ENCODE assay signal across 21 cellular contexts in genomic region chr9:33022303-33022702, GRCh38. TPM values are rescaled to one million over a fixed set of nuclear protein-coding genes. Genes with fewer than 3 reads are reported as not detected.
DNase-seq lines count a peak whose midpoint lies in the region; ATAC-seq and TF ChIP-seq lines count a peak whose summit lies in the region.
"Had no signal": no experiment of that assay in that cellular context is flagged by ENCODE, and none has a peak within 500 bp of the region (broad histone marks: within the 10 kb centered on the region; RNA-seq: fewer than 3 reads in every experiment).

No MANE protein-coding gene starts in this region.

- DNase-seq in activated CD8-positive, alpha-beta T cell treated with anti-CD3 and anti-CD28 coated beads for 36 hours, result no peak
- DNase-seq in activated CD8-positive, alpha-beta T cell treated with anti-CD3 and anti-CD28 coated beads, Interleukin-2, amount 10 ng/mL, durations not matched to agents 7 days and 5 days, result no peak
- no peak for DNase-seq in neural progenitor cell (ENCODE audit: low spot score)
- no peak for DNase-seq in WERI-Rb-1
- no peak for DNase-seq in DMS53 treated with DMSO at 0.1 percent for 48 hours (lab: John Stamatoyannopoulos, UW; ENCODE audit: unreplicated experiment)
- DNase-seq in NCI-H2227 (lab: John Stamatoyannopoulos, UW; ENCODE audit: unreplicated experiment), result no peak
- DNase-seq: activated CD8-positive, alpha-beta memory T cell treated with anti-CD3 and anti-CD28 coated beads, Interleukin-2, amount 50 U/mL, for 48 hours; activated naive CD8-positive, alpha-beta T cell treated with anti-CD3 and anti-CD28 coated beads, Interleukin-2, amount 10 ng/mL, durations not matched to agents 7 days and 5 days; effector CD4-positive, alpha-beta T cell; hippocampal formation; Kasumi-1; NCI-H1417 treated with DMSO at 0.1 percent for 48 hours; NCI-H226; NK-92 treated with Interleukin-12 subunit alpha and Interleukin-12 subunit beta, amount 100 ng/mL, for 24 hours; posterior cingulate gyrus; T-cell; upper lobe of left lung had no signal

- peak overlapping the region; percentile 95 for H3K4me2 ChIP-seq in neural progenitor cell

- H3K27ac Mint-ChIP-seq in activated CD8-positive, alpha-beta T cell treated with anti-CD3 and anti-CD28 coated beads for 36 hours, result peak overlapping the region; percentile 5
- no peak overlapping the region for H3K27ac Mint-ChIP-seq in activated CD8-positive, alpha-beta T cell treated with anti-CD3 and anti-CD28 coated beads, Interleukin-2, amount 10 ng/mL, durations not matched to agents 7 days and 5 days
- H3K27ac Mint-ChIP-seq in IgD-negative memory B cell (peak overlapping the region in 2 of 3 donors; percentile 35 to 70), brain (peak overlapping the region in 4 of 5 experiments; percentile 60 to 98 (median 83)), neural progenitor cell (no peak overlapping the region)
- H3K27ac Mint-ChIP-seq: activated naive CD8-positive, alpha-beta T cell treated with anti-CD3 and anti-CD28 coated beads, Interleukin-2, amount 10 ng/mL, durations not matched to agents 7 days and 5 days had no signal

- H3K4me3 Mint-ChIP-seq in activated CD8-positive, alpha-beta T cell treated with anti-CD3 and anti-CD28 coated beads for 36 hours, result peak overlapping the region; percentile 14
- H3K4me3 Mint-ChIP-seq in activated CD8-positive, alpha-beta T cell treated with anti-CD3 and anti-CD28 coated beads, Interleukin-2, amount 10 ng/mL, durations not matched to agents 7 days and 5 days, result no peak overlapping the region
- H3K4me3 Mint-ChIP-seq in IgD-negative memory B cell (peak overlapping the region in 2 of 4 donors; percentile 33 to 97), brain (peak overlapping the region; percentile 92 to 100 (median 96)), neural progenitor cell (no peak overlapping the region)
- H3K4me3 Mint-ChIP-seq: activated naive CD8-positive, alpha-beta T cell treated with anti-CD3 and anti-CD28 coated beads, Interleukin-2, amount 10 ng/mL, durations not matched to agents 7 days and 5 days had no signal

- H3K36me3 Mint-ChIP-seq in activated CD8-positive, alpha-beta T cell treated with anti-CD3 and anti-CD28 coated beads for 36 hours (ENCODE audit: low read depth), result peaks cover 42% of the 10 kb centered on the region
- H3K36me3 Mint-ChIP-seq in activated CD8-positive, alpha-beta T cell treated with anti-CD3 and anti-CD28 coated beads, Interleukin-2, amount 10 ng/mL, durations not matched to agents 7 days and 5 days (ENCODE audit: low read depth), result peaks cover 30% of the 10 kb centered on the region
- no peaks in the 10 kb centered on the region for H3K36me3 Mint-ChIP-seq in IgD-negative memory B cell
- H3K36me3 Mint-ChIP-seq in brain, result peaks cover 45% of the 10 kb centered on the region
- H3K36me3 Mint-ChIP-seq in neural progenitor cell, result peaks cover 22% of the 10 kb centered on the region

- H3K27ac ChIP-seq in neural progenitor cell, result no peak overlapping the region
- H3K27ac ChIP-seq in WERI-Rb-1, result no peak overlapping the region

- POLR2A ChIA-PET in activated CD8-positive, alpha-beta T cell treated with anti-CD3 and anti-CD28 coated beads for 36 hours (lab: Charles Lee), result interaction anchor here (5.2 kb wide), 1 partner anchor 21 kb away, joined by 68 read pairs; the partner anchor contains the start of gene APTX
- POLR2A ChIA-PET in activated CD8-positive, alpha-beta T cell treated with anti-CD3 and anti-CD28 coated beads, Interleukin-2, amount 10 ng/mL, durations not matched to agents 7 days and 5 days (lab: Charles Lee), result interaction anchor here (0.5 to 4.6 kb wide), 2 partner anchors 21 to 268 kb away, joined by 3 to 77 read pairs; partner anchors contain the start of genes APTX and NFX1

- H3K27me3 Mint-ChIP-seq in activated CD8-positive, alpha-beta T cell treated with anti-CD3 and anti-CD28 coated beads for 36 hours, result no peaks in the 10 kb centered on the region
- no peaks in the 10 kb centered on the region for H3K27me3 Mint-ChIP-seq in activated CD8-positive, alpha-beta T cell treated with anti-CD3 and anti-CD28 coated beads, Interleukin-2, amount 10 ng/mL, durations not matched to agents 7 days and 5 days (ENCODE audit: low read depth)
- H3K27me3 Mint-ChIP-seq in IgD-negative memory B cell (no peaks in the 10 kb centered on the region), brain (peaks cover 17% of the 10 kb centered on the region), neural progenitor cell (ENCODE audit: insufficient read depth, low read depth) (peaks cover 4% of the 10 kb centered on the region)
- H3K27me3 Mint-ChIP-seq: activated naive CD8-positive, alpha-beta T cell treated with anti-CD3 and anti-CD28 coated beads, Interleukin-2, amount 10 ng/mL, durations not matched to agents 7 days and 5 days; T-cell had no signal

- H3F3A ChIP-seq in neural progenitor cell (ENCODE audit: low read depth), result no peaks in the 10 kb centered on the region

- peaks cover 57% of the 10 kb centered on the region for H4K20me1 ChIP-seq in neural progenitor cell (ENCODE audit: low read depth)

- peaks cover 27% of the 10 kb centered on the region for H3K4me1 ChIP-seq in neural progenitor cell

- H3K27me3 ChIP-seq in neural progenitor cell, result no peaks in the 10 kb centered on the region
- no peaks in the 10 kb centered on the region for H3K27me3 ChIP-seq in WERI-Rb-1 (ENCODE audit: insufficient read depth, low read depth, severe bottlenecking)
- H3K27me3 ChIP-seq: upper lobe of left lung had no signal

- no peak overlapping the region for H2AFZ ChIP-seq in neural progenitor cell (replicated peaks)

- peaks cover 35% of the 10 kb centered on the region for H3K4me1 Mint-ChIP-seq in activated CD8-positive, alpha-beta T cell treated with anti-CD3 and anti-CD28 coated beads for 36 hours (ENCODE audit: low read depth)
- peaks cover 39% of the 10 kb centered on the region for H3K4me1 Mint-ChIP-seq in activated CD8-positive, alpha-beta T cell treated with anti-CD3 and anti-CD28 coated beads, Interleukin-2, amount 10 ng/mL, durations not matched to agents 7 days and 5 days (ENCODE audit: low read depth)
- H3K4me1 Mint-ChIP-seq in IgD-negative memory B cell (peaks cover 32 to 34% (median 33%) of the 10 kb centered on the region in 3 donors), brain (peaks cover 53% of the 10 kb centered on the region), neural progenitor cell (peaks cover 30% of the 10 kb centered on the region)

- H3K79me2 ChIP-seq in neural progenitor cell (ENCODE audit: low read depth), result peaks cover 97% of the 10 kb centered on the region

- H3K9ac ChIP-seq in neural progenitor cell, result no peak overlapping the region

- intact Hi-C loops in activated CD8-positive, alpha-beta T cell treated with anti-CD3 and anti-CD28 coated beads for 36 hours (cut with micrococcal nuclease), result no loop called here

- ATAC-seq in activated CD8-positive, alpha-beta T cell treated with anti-CD3 and anti-CD28 coated beads for 36 hours, result no peak
- ATAC-seq in activated CD8-positive, alpha-beta T cell treated with anti-CD3 and anti-CD28 coated beads, Interleukin-2, amount 10 ng/mL, durations not matched to agents 7 days and 5 days, result no peak
- ATAC-seq: T-cell, WTC11 had no signal

- H3K4me3 ChIP-seq in neural progenitor cell, result peak overlapping the region; percentile 2
- H3K4me3 ChIP-seq in WERI-Rb-1 (ENCODE audit: low read depth, low read length), result no peak overlapping the region
- H3K4me3 ChIP-seq: skin epidermis, upper lobe of left lung had no signal

- no peaks in the 10 kb centered on the region for H3K9me3 Mint-ChIP-seq in activated CD8-positive, alpha-beta T cell treated with anti-CD3 and anti-CD28 coated beads for 36 hours
- no peaks in the 10 kb centered on the region for H3K9me3 Mint-ChIP-seq in activated CD8-positive, alpha-beta T cell treated with anti-CD3 and anti-CD28 coated beads, Interleukin-2, amount 10 ng/mL, durations not matched to agents 7 days and 5 days (ENCODE audit: insufficient read depth)
- H3K9me3 Mint-ChIP-seq in IgD-negative memory B cell (no peaks in the 10 kb centered on the region), brain (no peaks in the 10 kb centered on the region), neural progenitor cell (no peaks in the 10 kb centered on the region)
- H3K9me3 Mint-ChIP-seq: activated naive CD8-positive, alpha-beta T cell treated with anti-CD3 and anti-CD28 coated beads, Interleukin-2, amount 10 ng/mL, durations not matched to agents 7 days and 5 days; T-cell; WTC11 had no signal

- H3K36me3 ChIP-seq in neural progenitor cell (peaks cover 11% of the 10 kb centered on the region), WERI-Rb-1 (peaks cover 42% of the 10 kb centered on the region)

- CTCF ChIA-PET in activated CD8-positive, alpha-beta T cell treated with anti-CD3 and anti-CD28 coated beads for 36 hours (lab: Charles Lee), result interaction anchor here (1.8 kb wide), 1 partner anchor 10 kb away, joined by 5 read pairs; no protein-coding TSS in a partner anchor
- CTCF ChIA-PET in activated CD8-positive, alpha-beta T cell treated with anti-CD3 and anti-CD28 coated beads, Interleukin-2, amount 10 ng/mL, durations not matched to agents 7 days and 5 days (lab: Charles Lee), result interaction anchor here (0.6 kb wide), 1 partner anchor 18 kb away, joined by 3 read pairs; no protein-coding TSS in a partner anchor

- H3K9me3 ChIP-seq in neural progenitor cell (ENCODE audit: low read depth) (no peaks in the 10 kb centered on the region), WERI-Rb-1 (ENCODE audit: severe bottlenecking) (no peaks in the 10 kb centered on the region)
- H3K9me3 ChIP-seq: upper lobe of left lung had no signal

- no peak for TF ChIP-seq CTCF in activated CD8-positive, alpha-beta T cell treated with anti-CD3 and anti-CD28 coated beads for 36 hours (IDR thresholded peaks at IDR 0.05)
- TF ChIP-seq CTCF in brain (conservative IDR thresholded peaks at IDR 0.05), result no peak
- TF ChIP-seq CTCF in neural progenitor cell (IDR thresholded peaks at IDR 0.05), result no peak
- TF ChIP-seq CTCF in WERI-Rb-1 (IDR thresholded peaks at IDR 0.05; ENCODE audit: low read depth, low read length), result no peak

RNA-seq across cellular contexts. Expression of gene DNAJA1, which starts 2.8 kb away (rescaled TPM):
- total RNA-seq in activated CD8-positive, alpha-beta T cell treated with anti-CD3 and anti-CD28 coated beads for 36 hours, result 100 to 1,000 TPM; 139 to 143 TPM
- 100 to 1,000 TPM; 158 to 159 TPM for total RNA-seq in activated CD8-positive, alpha-beta T cell treated with anti-CD3 and anti-CD28 coated beads, Interleukin-2, amount 10 ng/mL, durations not matched to agents 7 days and 5 days
- 77.1 TPM for polyA plus RNA-seq in IgD-negative memory B cell
- polyA plus RNA-seq in brain (ENCODE audit: insufficient read depth, low read depth, low replicate concordance), result 186 TPM
- total RNA-seq in neural progenitor cell (ENCODE audit: low replicate concordance), result 146 and 180 TPM in 2 replicates

RNA-seq across cellular contexts. Expression of gene APTX, which starts 20.9 kb away (rescaled TPM):
- total RNA-seq in activated CD8-positive, alpha-beta T cell treated with anti-CD3 and anti-CD28 coated beads for 36 hours, result 10 to 100 TPM; 39.2 to 42.9 TPM
- 10 to 100 TPM; 33.1 to 35.9 TPM for total RNA-seq in activated CD8-positive, alpha-beta T cell treated with anti-CD3 and anti-CD28 coated beads, Interleukin-2, amount 10 ng/mL, durations not matched to agents 7 days and 5 days
- polyA plus RNA-seq in IgD-negative memory B cell (21.3 TPM), brain (ENCODE audit: insufficient read depth, low read depth, low replicate concordance) (32.7 TPM)
- 48.3 and 72.6 TPM in 2 replicates for total RNA-seq in neural progenitor cell (ENCODE audit: low replicate concordance)

RNA-seq across cellular contexts. Expression of gene SMU1, which starts 54.2 kb away (rescaled TPM):
- 10 to 100 TPM; 23.8 to 23.9 TPM for total RNA-seq in activated CD8-positive, alpha-beta T cell treated with anti-CD3 and anti-CD28 coated beads for 36 hours
- 10 to 100 TPM; 21.7 to 22.6 TPM for total RNA-seq in activated CD8-positive, alpha-beta T cell treated with anti-CD3 and anti-CD28 coated beads, Interleukin-2, amount 10 ng/mL, durations not matched to agents 7 days and 5 days
- polyA plus RNA-seq in IgD-negative memory B cell (19.3 TPM), brain (ENCODE audit: insufficient read depth, low read depth, low replicate concordance) (23.1 TPM)
- 28.6 and 34.9 TPM in 2 replicates for total RNA-seq in neural progenitor cell (ENCODE audit: low replicate concordance)

Comparison
In these comparisons a context has a peak if more than half of its experiments do, and no peak if none do; other contexts are left out.
1. H3K27ac Mint-ChIP-seq: peak in activated CD8-positive, alpha-beta T cell treated with anti-CD3 and anti-CD28 coated beads for 36 hours (single experiment), IgD-negative memory B cell (2 of 3) and brain (4 of 5); none in activated CD8-positive, alpha-beta T cell treated with anti-CD3 and anti-CD28 coated beads, Interleukin-2, amount 10 ng/mL, durations not matched to agents 7 days and 5 days (single experiment) and neural progenitor cell (single experiment).
2. H3K4me3 Mint-ChIP-seq: peak in activated CD8-positive, alpha-beta T cell treated with anti-CD3 and anti-CD28 coated beads for 36 hours (single experiment) and brain (5 of 5); none in activated CD8-positive, alpha-beta T cell treated with anti-CD3 and anti-CD28 coated beads, Interleukin-2, amount 10 ng/mL, durations not matched to agents 7 days and 5 days (single experiment) and neural progenitor cell (single experiment).